10 cellular contexts compared by ENCODE assay signal in genomic region chr3:171966533-171967136, GRCh38.
DNase-seq lines count a peak whose midpoint lies in the region; ATAC-seq and TF ChIP-seq lines count a peak whose summit lies in the region.
"Had no signal": no experiment of that assay in that cellular context is flagged by ENCODE, and none has a peak within 500 bp of the region (broad histone marks: within the 10 kb centered on the region; RNA-seq: fewer than 3 reads in every experiment).

No MANE protein-coding gene starts in this region.

- H3F3A ChIP-seq in Loucy (ENCODE audit: low read depth): no peaks in the 10 kb centered on the region

- H3K27ac Mint-ChIP-seq in nephron: peak overlapping the region; percentile 30 to 87 (median 63)
- no peak overlapping the region for H3K27ac Mint-ChIP-seq in activated T-helper 1 cell treated with anti-CD3 and anti-CD28 coated beads, Interleukin-12 subunit alpha, Interleukin-12 subunit beta, Interleukin-2, Interleukin-4 antibody, amounts not matched to agents 30 ng/mL and 10 ng/mL and 1 ng/mL, durations not matched to agents 14 hours and 24 hours and 36 hours

- no peaks in the 10 kb centered on the region for H3K27me3 ChIP-seq in Loucy (ENCODE audit: insufficient read depth, low read length, poor library complexity, severe bottlenecking)

- no peaks in the 10 kb centered on the region for H3K36me3 Mint-ChIP-seq in nephron (ENCODE audit: low read depth)
- no peaks in the 10 kb centered on the region for H3K36me3 Mint-ChIP-seq in activated T-helper 1 cell treated with anti-CD3 and anti-CD28 coated beads, Interleukin-12 subunit alpha, Interleukin-12 subunit beta, Interleukin-2, Interleukin-4 antibody, amounts not matched to agents 30 ng/mL and 10 ng/mL and 1 ng/mL, durations not matched to agents 14 hours and 24 hours and 36 hours (ENCODE audit: low read depth)

- no peaks in the 10 kb centered on the region for H3K27me3 Mint-ChIP-seq in nephron (ENCODE audit: low read depth)
- no peaks in the 10 kb centered on the region for H3K27me3 Mint-ChIP-seq in activated T-helper 1 cell treated with anti-CD3 and anti-CD28 coated beads, Interleukin-12 subunit alpha, Interleukin-12 subunit beta, Interleukin-2, Interleukin-4 antibody, amounts not matched to agents 30 ng/mL and 10 ng/mL and 1 ng/mL, durations not matched to agents 14 hours and 24 hours and 36 hours (ENCODE audit: insufficient read depth)

- H3K36me3 ChIP-seq in Loucy (ENCODE audit: insufficient read depth, low read length): no peaks in the 10 kb centered on the region

- 0 out of 2 replicates have a peak overlapping the region, but pooled peaks have one; percentile 4 for H2AFZ ChIP-seq in Loucy (ENCODE audit: low read length)

- no peak overlapping the region for H3K4me3 ChIP-seq in AG10803 (ENCODE audit: low read length)
- H3K4me3 ChIP-seq in Loucy (ENCODE audit: low read length, poor library complexity, severe bottlenecking): no peak overlapping the region
- H3K4me3 ChIP-seq in choroid plexus epithelial cell (ENCODE audit: low read depth, low read length): no peak overlapping the region

- H3K9me2 ChIP-seq in Loucy (replicated peaks; ENCODE audit: low read depth, low read length): no peaks in the 10 kb centered on the region

- peaks cover 32% of the 10 kb centered on the region for H3K4me1 Mint-ChIP-seq in nephron
- H3K4me1 Mint-ChIP-seq in activated T-helper 1 cell treated with anti-CD3 and anti-CD28 coated beads, Interleukin-12 subunit alpha, Interleukin-12 subunit beta, Interleukin-2, Interleukin-4 antibody, amounts not matched to agents 30 ng/mL and 10 ng/mL and 1 ng/mL, durations not matched to agents 14 hours and 24 hours and 36 hours (ENCODE audit: low read depth): peaks cover 6% of the 10 kb centered on the region

- H3K4me2 ChIP-seq in Loucy (ENCODE audit: low read depth, low read length, poor library complexity, severe bottlenecking): no peak overlapping the region

- DNase-seq in AG10803 (ENCODE audit: low read depth) (peak; percentile 64), choroid plexus epithelial cell (ENCODE audit: low read depth) (peak; percentile 33), LoVo (ENCODE audit: low spot score) (no peak)
- no peak for DNase-seq in activated T-helper 1 cell treated with anti-CD3 and anti-CD28 coated beads, Interleukin-12 subunit alpha, Interleukin-12 subunit beta, Interleukin-2, Interleukin-4 antibody, amounts not matched to agents 30 ng/mL and 10 ng/mL and 1 ng/mL, durations not matched to agents 14 hours and 24 hours and 36 hours (ENCODE audit: low spot score)
- no peak for DNase-seq in activated naive CD4-positive, alpha-beta T cell (lab: John Stamatoyannopoulos, UW)
- DNase-seq: activated CD4-positive, alpha-beta T cell treated with anti-CD3 and anti-CD28 coated beads for 4 hours; NCI-H526 had no signal

- no peaks in the 10 kb centered on the region for H3K9me3 ChIP-seq in Loucy (ENCODE audit: insufficient read depth, low read depth, low read length)

- no peaks in the 10 kb centered on the region for H3K4me1 ChIP-seq in Loucy (ENCODE audit: insufficient read depth, low read length, poor library complexity, severe bottlenecking)

- no peaks in the 10 kb centered on the region for H4K20me1 ChIP-seq in Loucy (ENCODE audit: insufficient read depth, low read length, poor library complexity, severe bottlenecking)

- intact Hi-C loops in activated T-helper 1 cell treated with anti-CD3 and anti-CD28 coated beads, Interleukin-12 subunit alpha, Interleukin-12 subunit beta, Interleukin-2, Interleukin-4 antibody, amounts not matched to agents 30 ng/mL and 10 ng/mL and 1 ng/mL, durations not matched to agents 14 hours and 24 hours and 36 hours (cut with micrococcal nuclease): no loop called here

- no peak overlapping the region for H3K9ac ChIP-seq in Loucy (ENCODE audit: low read depth, low read length, poor library complexity, severe bottlenecking)

- no peaks in the 10 kb centered on the region for H3K79me2 ChIP-seq in Loucy (ENCODE audit: insufficient read depth, low read length)

- H3K9me3 Mint-ChIP-seq in nephron: no peaks in the 10 kb centered on the region
- no peaks in the 10 kb centered on the region for H3K9me3 Mint-ChIP-seq in activated T-helper 1 cell treated with anti-CD3 and anti-CD28 coated beads, Interleukin-12 subunit alpha, Interleukin-12 subunit beta, Interleukin-2, Interleukin-4 antibody, amounts not matched to agents 30 ng/mL and 10 ng/mL and 1 ng/mL, durations not matched to agents 14 hours and 24 hours and 36 hours

- ATAC-seq in GM19324 (IDR thresholded peaks at IDR 0.05; ENCODE audit: low FRiP score, unreplicated experiment): no peak

- TF ChIP-seq CTCF in AG10803 (conservative IDR thresholded peaks at IDR 0.05; ENCODE audit: low read length) (no peak), Loucy (conservative IDR thresholded peaks at IDR 0.05; ENCODE audit: low read length) (no peak), choroid plexus epithelial cell (conservative IDR thresholded peaks at IDR 0.05; ENCODE audit: low read depth, low read length) (no peak), nephron (IDR thresholded peaks at IDR 0.05; ENCODE audit: unreplicated experiment in 3 of 3) (no peak)

- no peak overlapping the region for H3K4me3 Mint-ChIP-seq in nephron
- H3K4me3 Mint-ChIP-seq in activated T-helper 1 cell treated with anti-CD3 and anti-CD28 coated beads, Interleukin-12 subunit alpha, Interleukin-12 subunit beta, Interleukin-2, Interleukin-4 antibody, amounts not matched to agents 30 ng/mL and 10 ng/mL and 1 ng/mL, durations not matched to agents 14 hours and 24 hours and 36 hours: no peak overlapping the region

Comparison
In these comparisons a context has a peak if more than half of its experiments do, and no peak if none do; other contexts are left out.
1. DNase-seq: peak in AG10803 (single experiment) and choroid plexus epithelial cell (single experiment); none in activated T-helper 1 cell treated with anti-CD3 and anti-CD28 coated beads, Interleukin-12 subunit alpha, Interleukin-12 subunit beta, Interleukin-2, Interleukin-4 antibody, amounts not matched to agents 30 ng/mL and 10 ng/mL and 1 ng/mL, durations not matched to agents 14 hours and 24 hours and 36 hours (single experiment), LoVo (single experiment) and activated naive CD4-positive, alpha-beta T cell (0 of 4).